Comparison of ENCODE assay signal across 9 cellular contexts in genomic region chr6:151044465-151045441, GRCh38.
DNase-seq lines count a peak whose midpoint lies in the region; ATAC-seq and TF ChIP-seq lines count a peak whose summit lies in the region.
"Had no signal": no experiment of that assay in that cellular context is flagged by ENCODE, and none has a peak within 500 bp of the region (broad histone marks: within the 10 kb centered on the region; RNA-seq: fewer than 3 reads in every experiment).

No MANE protein-coding gene starts in this region.

- peaks cover 20% of the 10 kb centered on the region for H3K4me1 ChIP-seq in HUES6 (ENCODE audit: control insufficient read depth, insufficient read depth, low read length)
- H3K4me1 ChIP-seq in iPS-15b (ENCODE audit: control insufficient read depth, insufficient read depth, low read length): peaks cover 8% of the 10 kb centered on the region
- peaks cover 0 to 33% (median 11%) of the 10 kb centered on the region in 4 donors for H3K4me1 ChIP-seq in stomach
- H3K4me1 ChIP-seq: parathyroid adenoma had no signal

- H3K4me3 ChIP-seq in HUES6 (ENCODE audit: low read depth, low read length): peak overlapping the region; percentile 24
- 0 out of 2 replicates have a peak overlapping the region, but pooled peaks have one; percentile 27 for H3K4me3 ChIP-seq in WI38 (ENCODE audit: low read depth, low read length)
- H3K4me3 ChIP-seq in iPS-15b (ENCODE audit: low read depth, low read length): peak overlapping the region; percentile 5
- peak overlapping the region in 2 of 4 donors; percentile 26 to 28 for H3K4me3 ChIP-seq in stomach

- H3K27ac ChIP-seq in HUES6 (ENCODE audit: low read depth, low read length): peak overlapping the region; percentile 30; the same call in 1 of the 2 replicates
- peak overlapping the region; percentile 65 to 87 (median 82) for H3K27ac ChIP-seq in stomach
- H3K27ac ChIP-seq: parathyroid adenoma had no signal

- H3K27me3 ChIP-seq in HUES6 (ENCODE audit: control insufficient read depth, insufficient read depth, low read length): no peaks in the 10 kb centered on the region
- no peaks in the 10 kb centered on the region for H3K27me3 ChIP-seq in iPS-15b (ENCODE audit: control insufficient read depth, insufficient read depth, low read length)
- H3K27me3 ChIP-seq in stomach: no peaks in the 10 kb centered on the region

- ATAC-seq in GM18517 (IDR thresholded peaks at IDR 0.05; ENCODE audit: unreplicated experiment) (no peak), HG02571 (IDR thresholded peaks at IDR 0.05; ENCODE audit: unreplicated experiment) (no peak)

- TF ChIP-seq CTCF in WI38 (IDR thresholded peaks at IDR 0.05; ENCODE audit: low read depth, low read length) (no peak), stomach (IDR thresholded peaks at IDR 0.05) (no peak)

- DNase-seq in stomach (peak; percentile 93), NK-92 (lab: John Stamatoyannopoulos, UW; ENCODE audit: unreplicated experiment) (no peak), HPDE6-E6E7 (ENCODE audit: extremely low spot score) (no peak)

- peak overlapping the region; percentile 62 for H3K9ac ChIP-seq in HUES6 (ENCODE audit: low read length)
- no peak overlapping the region for H3K9ac ChIP-seq in iPS-15b (ENCODE audit: low read depth, low read length)
- H3K9ac ChIP-seq: parathyroid adenoma had no signal

- H3K36me3 ChIP-seq in HUES6 (ENCODE audit: control insufficient read depth, insufficient read depth, low read length) (peaks cover 15% of the 10 kb centered on the region), iPS-15b (ENCODE audit: control insufficient read depth, insufficient read depth, low read length) (peaks cover 5% of the 10 kb centered on the region), stomach (peaks cover 0 to 4% (median 0%) of the 10 kb centered on the region in 4 donors)

- peak; percentile 15 for TF ChIP-seq EP300 in stomach (IDR thresholded peaks at IDR 0.05)

- H3K9me3 ChIP-seq in HUES6 (ENCODE audit: control insufficient read depth, insufficient read depth, low read depth, low read length): 0 out of 2 replicates have a peak, but pooled peaks cover 2% of the 10 kb centered on the region
- no peaks in the 10 kb centered on the region for H3K9me3 ChIP-seq in iPS-15b (ENCODE audit: control insufficient read depth, insufficient read depth, low read length)
- H3K9me3 ChIP-seq in stomach: no peaks in the 10 kb centered on the region

- intact Hi-C loops in stomach (cut with DNase I; ENCODE audit: low total_unique reads): no loop called here

- no peak for TF ChIP-seq POLR2A in stomach (IDR thresholded peaks at IDR 0.05)

- 29 to 36% (median 31%) methylated on average over 25 to 26 of the region's 26 CpGs for WGBS in stomach, 5 donors
